Comparison of ENCODE assay signal across 1 cellular context in genomic region chr2:47984041-47984440, GRCh38.
TF ChIP-seq lines count a peak whose summit lies in the region.

No MANE protein-coding gene starts in this region.

TF ChIP-seq in K562, 482 proteins besides CTCF, POLR2A, EP300 and RAD21 (continued from another document):
- TF ChIP-seq ZFP36 (IDR thresholded peaks at IDR 0.05; ENCODE audit: low read depth, low read length, partially characterized antibody) (peak; percentile 5), VEZF1 (CRISPR knock-in tag; IDR thresholded peaks at IDR 0.05) (peak; percentile 50), SOX6 (IDR thresholded peaks at IDR 0.05) (peak; percentile 68; the same call in 1 of the 2 replicates), POLR2AphosphoS2 (IDR thresholded peaks at IDR 0.05; ENCODE audit: low read length) (no peak), ZNF589 (CRISPR knock-in tag; IDR thresholded peaks at IDR 0.05; ENCODE audit: low read depth) (0 out of 2 replicates have a peak, but pooled peaks have one; percentile 22), HES1 (IDR thresholded peaks at IDR 0.05; ENCODE audit: low read depth) (peak; percentile 95), PPARD (CRISPR knock-in tag; IDR thresholded peaks at IDR 0.05) (no peak), KAT8 (IDR thresholded peaks at IDR 0.05; ENCODE audit: low read depth) (no peak), USF2 (CRISPR knock-in tag; IDR thresholded peaks at IDR 0.05) (no peak), HMG20A (CRISPR knock-in tag; conservative IDR thresholded peaks at IDR 0.05) (no peak), RCOR1 (IDR thresholded peaks at IDR 0.05; ENCODE audit: borderline replicate concordance in 1 of 2, low read depth in 2 of 2, low read length in 2 of 2) (peak in 1 of 2 experiments; percentile 64; a peak in 2 of 4 replicates), NCOA6 (IDR thresholded peaks at IDR 0.05) (no peak), HSF4 (CRISPR knock-in tag; IDR thresholded peaks at IDR 0.05; ENCODE audit: borderline replicate concordance) (no peak), PHF8 (IDR thresholded peaks at IDR 0.05; ENCODE audit: borderline replicate concordance, low read length) (no peak), GTF2F1 (IDR thresholded peaks at IDR 0.05; ENCODE audit: low read depth, low read length) (no peak), ATF6 (CRISPR knock-in tag; IDR thresholded peaks at IDR 0.05) (no peak), BRF1 (IDR thresholded peaks at IDR 0.05; ENCODE audit: borderline replicate concordance, extremely low read depth, insufficient read length) (no peak), ZNF197 (CRISPR knock-in tag; IDR thresholded peaks at IDR 0.05; ENCODE audit: low read depth) (no peak), TRIM24 (IDR thresholded peaks at IDR 0.05) (no peak), SRSF1 (IDR thresholded peaks at IDR 0.05; ENCODE audit: low read depth, low read length) (no peak), MEIS2 (IDR thresholded peaks at IDR 0.05; ENCODE audit: partially characterized antibody) (peak; percentile 9), ZFP30 (CRISPR knock-in tag; IDR thresholded peaks at IDR 0.05; ENCODE audit: borderline replicate concordance) (no peak), ARNT (IDR thresholded peaks at IDR 0.05) (no peak), JUND (IDR thresholded peaks at IDR 0.05; ENCODE audit: borderline replicate concordance, low read depth, low read length) (no peak), JUND (tag; IDR thresholded peaks at IDR 0.05; ENCODE audit: borderline replicate concordance, low read depth, low read length) (no peak), PML (IDR thresholded peaks at IDR 0.05; ENCODE audit: low read length) (peak; percentile 40; the same call in 1 of the 2 replicates), TCF7 (IDR thresholded peaks at IDR 0.05; ENCODE audit: borderline replicate concordance) (no peak), ZNF76 (CRISPR knock-in tag; IDR thresholded peaks at IDR 0.05; ENCODE audit: borderline replicate concordance) (no peak), CBX8 (IDR thresholded peaks at IDR 0.05; ENCODE audit: borderline replicate concordance, extremely low read depth, low read depth, low read length, poor library complexity, severe bottlenecking) (no peak), CBFB (CRISPR knock-in tag; IDR thresholded peaks at IDR 0.05) (peak; percentile 62; the same call in 1 of the 2 replicates), ZNF639 (CRISPR knock-in tag; conservative IDR thresholded peaks at IDR 0.05 in 1 of 2, IDR thresholded peaks at IDR 0.05 in 1 of 2) (no peak), MLLT1 (IDR thresholded peaks at IDR 0.05) (0 out of 4 replicates have a peak, but pooled peaks of 1 of the 2 experiments have one; percentile 24), PYGO2 (tag; IDR thresholded peaks at IDR 0.05) (no peak), FOXK2 (conservative IDR thresholded peaks at IDR 0.05 in 1 of 2, IDR thresholded peaks at IDR 0.05 in 1 of 2; ENCODE audit: low read depth in 2 of 2) (no peak), ESRRA (IDR thresholded peaks at IDR 0.05; ENCODE audit: borderline replicate concordance, low read depth) (peak; percentile 87; the same call in 1 of the 2 replicates), NFYB (IDR thresholded peaks at IDR 0.05; ENCODE audit: extremely low read depth, insufficient read length) (no peak), ZBTB9 (CRISPR knock-in tag; IDR thresholded peaks at IDR 0.05) (0 out of 2 replicates have a peak, but pooled peaks have one; percentile 27), NR3C1 (CRISPR knock-in tag; IDR thresholded peaks at IDR 0.05) (no peak), ZEB2 (IDR thresholded peaks at IDR 0.05) (0 out of 2 replicates have a peak, but pooled peaks have one; percentile 29), TAL1 (IDR thresholded peaks at IDR 0.05) (peak; percentile 61; the same call in 1 of the 2 replicates), MCM7 (IDR thresholded peaks at IDR 0.05) (no peak), MCM3 (IDR thresholded peaks at IDR 0.05) (no peak), ATF1 (CRISPR knock-in tag; IDR thresholded peaks at IDR 0.05) (no peak), ATF1 (tag; IDR thresholded peaks at IDR 0.05) (no peak), ZNF274 (IDR thresholded peaks at IDR 0.05; ENCODE audit: borderline replicate concordance, low read depth, low read length) (no peak), MITF (IDR thresholded peaks at IDR 0.05) (no peak), ZNF444 (CRISPR knock-in tag; IDR thresholded peaks at IDR 0.05) (no peak), CTBP1 (IDR thresholded peaks at IDR 0.05; ENCODE audit: borderline replicate concordance) (peak; percentile 86), NCOR1 (IDR thresholded peaks at IDR 0.05) (no peak), TAF7 (tag; IDR thresholded peaks at IDR 0.05) (no peak), EP400 (IDR thresholded peaks at IDR 0.05) (no peak)
